In the genomic region with DNA sequence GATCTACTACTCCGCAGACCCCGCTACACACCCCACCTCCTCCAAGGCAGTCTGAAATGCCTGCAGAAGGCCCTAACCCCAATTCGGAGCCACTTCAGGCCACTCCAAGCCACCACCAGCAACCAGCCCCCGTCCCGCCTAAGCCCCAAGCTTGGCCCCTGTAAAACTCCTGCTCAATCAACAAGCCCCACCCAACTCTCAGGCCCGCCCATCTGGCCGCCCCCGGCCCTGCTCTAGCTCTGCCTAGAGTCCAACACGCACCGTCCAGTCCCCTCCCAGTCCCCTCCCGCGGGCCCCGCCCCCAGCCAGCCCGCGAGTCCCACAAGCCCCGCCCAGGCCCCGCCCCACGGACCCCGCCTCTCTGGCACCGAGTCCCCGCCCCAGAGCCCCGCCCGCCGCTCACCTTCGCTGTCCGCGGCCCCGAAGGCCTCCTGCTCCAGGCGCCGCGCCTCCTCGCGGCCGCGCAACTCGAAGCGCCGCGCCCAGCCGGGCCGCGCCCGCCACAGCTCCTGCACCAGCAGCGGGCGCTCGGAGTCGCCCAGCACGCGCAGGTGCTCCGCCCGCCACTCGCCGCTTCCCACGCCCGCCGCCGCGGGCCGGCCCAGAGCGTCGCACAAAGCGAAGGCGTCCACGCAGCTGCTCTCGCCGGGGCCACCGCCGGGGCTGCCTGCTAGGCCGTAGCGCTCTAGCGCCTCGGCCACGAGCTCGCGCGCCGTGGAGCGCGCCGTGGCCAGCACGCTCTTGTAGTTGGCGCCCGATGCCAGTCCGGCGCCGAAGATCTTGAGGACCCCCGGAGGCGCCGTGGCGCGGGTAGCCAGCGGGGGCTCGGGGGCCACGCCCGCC, we compare ENCODE assay signal across 1 cellular context.
TF ChIP-seq lines count a peak whose summit lies in the region.

No MANE protein-coding gene starts in this region.

TF ChIP-seq in HepG2, 621 proteins besides CTCF, POLR2A, EP300 and RAD21 (continued from another document):
- TF ChIP-seq TBX2 (CRISPR knock-in tag; IDR thresholded peaks at IDR 0.05; ENCODE audit: borderline replicate concordance) (no peak), TAF15 (IDR thresholded peaks at IDR 0.05; ENCODE audit: low read depth, low read length, poor library complexity, severe bottlenecking) (no peak), ZNF256 (CRISPR knock-in tag; conservative IDR thresholded peaks at IDR 0.05) (no peak), ZNF24 (IDR thresholded peaks at IDR 0.05) (no peak), ZNF382 (CRISPR knock-in tag; IDR thresholded peaks at IDR 0.05; ENCODE audit: borderline replicate concordance) (no peak), ZNF354B (CRISPR knock-in tag; IDR thresholded peaks at IDR 0.05) (no peak), CHCHD3 (CRISPR knock-in tag; IDR thresholded peaks at IDR 0.05) (peak; percentile 90; the same call in 1 of the 2 replicates), ZNF101 (CRISPR knock-in tag; IDR thresholded peaks at IDR 0.05; ENCODE audit: borderline replicate concordance, low read depth) (0 out of 2 replicates have a peak, but pooled peaks have one; percentile 52), CBX2 (IDR thresholded peaks at IDR 0.05; ENCODE audit: low read depth, low read length) (no peak), CBX2 (CRISPR knock-in tag; IDR thresholded peaks at IDR 0.05; ENCODE audit: low read depth) (no peak), ZNF629 (CRISPR knock-in tag; conservative IDR thresholded peaks at IDR 0.05) (no peak), HCFC1 (IDR thresholded peaks at IDR 0.05; ENCODE audit: low read depth, low read length) (no peak), MAFG (CRISPR knock-in tag; IDR thresholded peaks at IDR 0.05) (no peak), ZBTB3 (CRISPR knock-in tag; IDR thresholded peaks at IDR 0.05; ENCODE audit: borderline replicate concordance, low read depth) (no peak), SMAD9 (CRISPR knock-in tag; IDR thresholded peaks at IDR 0.05) (no peak), SP5 (CRISPR knock-in tag; IDR thresholded peaks at IDR 0.05; ENCODE audit: borderline replicate concordance, low read depth) (peak; percentile 6; the same call in 1 of the 2 replicates), ZNF570 (CRISPR knock-in tag; IDR thresholded peaks at IDR 0.05; ENCODE audit: borderline replicate concordance) (peak; percentile 51; the same call in 1 of the 2 replicates), CEBPG (CRISPR knock-in tag; IDR thresholded peaks at IDR 0.05) (no peak), MEF2D (CRISPR knock-in tag; IDR thresholded peaks at IDR 0.05) (no peak; the same call in 1 of the 2 replicates), ZNF12 (CRISPR knock-in tag; IDR thresholded peaks at IDR 0.05) (no peak), ESRRA (CRISPR knock-in tag; IDR thresholded peaks at IDR 0.05; ENCODE audit: low read depth) (peak; percentile 57; the same call in 1 of the 2 replicates), LCORL (IDR thresholded peaks at IDR 0.05) (no peak), LCORL (CRISPR knock-in tag; IDR thresholded peaks at IDR 0.05) (peak; percentile 85), ZNF317 (CRISPR knock-in tag; IDR thresholded peaks at IDR 0.05) (no peak), SNAPC2 (CRISPR knock-in tag; IDR thresholded peaks at IDR 0.05) (no peak), MAF1 (CRISPR knock-in tag; IDR thresholded peaks at IDR 0.05; ENCODE audit: borderline replicate concordance) (no peak), SMC3 (IDR thresholded peaks at IDR 0.05; ENCODE audit: low read length) (peak; percentile 15; the same call in 1 of the 2 replicates), SSRP1 (CRISPR knock-in tag; IDR thresholded peaks at IDR 0.05) (no peak), ZNF720 (CRISPR knock-in tag; IDR thresholded peaks at IDR 0.05) (no peak), ZFP62 (CRISPR knock-in tag; IDR thresholded peaks at IDR 0.05) (no peak), ARNT2 (CRISPR knock-in tag; IDR thresholded peaks at IDR 0.05; ENCODE audit: low read depth) (peak; percentile 95), NCOR1 (IDR thresholded peaks at IDR 0.05; ENCODE audit: borderline replicate concordance, low read length) (no peak), NFYC (CRISPR knock-in tag; IDR thresholded peaks at IDR 0.05) (no peak), JARID2 (CRISPR knock-in tag; IDR thresholded peaks at IDR 0.05; ENCODE audit: insufficient replicate concordance) (no peak)
- TF ChIP-seq, protein P1, sequence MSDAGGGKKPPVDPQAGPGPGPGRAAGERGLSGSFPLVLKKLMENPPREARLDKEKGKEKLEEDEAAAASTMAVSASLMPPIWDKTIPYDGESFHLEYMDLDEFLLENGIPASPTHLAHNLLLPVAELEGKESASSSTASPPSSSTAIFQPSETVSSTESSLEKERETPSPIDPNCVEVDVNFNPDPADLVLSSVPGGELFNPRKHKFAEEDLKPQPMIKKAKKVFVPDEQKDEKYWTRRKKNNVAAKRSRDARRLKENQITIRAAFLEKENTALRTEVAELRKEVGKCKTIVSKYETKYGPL (CRISPR knock-in tag; IDR thresholded peaks at IDR 0.05) = no peak
- TF ChIP-seq, protein P2, sequence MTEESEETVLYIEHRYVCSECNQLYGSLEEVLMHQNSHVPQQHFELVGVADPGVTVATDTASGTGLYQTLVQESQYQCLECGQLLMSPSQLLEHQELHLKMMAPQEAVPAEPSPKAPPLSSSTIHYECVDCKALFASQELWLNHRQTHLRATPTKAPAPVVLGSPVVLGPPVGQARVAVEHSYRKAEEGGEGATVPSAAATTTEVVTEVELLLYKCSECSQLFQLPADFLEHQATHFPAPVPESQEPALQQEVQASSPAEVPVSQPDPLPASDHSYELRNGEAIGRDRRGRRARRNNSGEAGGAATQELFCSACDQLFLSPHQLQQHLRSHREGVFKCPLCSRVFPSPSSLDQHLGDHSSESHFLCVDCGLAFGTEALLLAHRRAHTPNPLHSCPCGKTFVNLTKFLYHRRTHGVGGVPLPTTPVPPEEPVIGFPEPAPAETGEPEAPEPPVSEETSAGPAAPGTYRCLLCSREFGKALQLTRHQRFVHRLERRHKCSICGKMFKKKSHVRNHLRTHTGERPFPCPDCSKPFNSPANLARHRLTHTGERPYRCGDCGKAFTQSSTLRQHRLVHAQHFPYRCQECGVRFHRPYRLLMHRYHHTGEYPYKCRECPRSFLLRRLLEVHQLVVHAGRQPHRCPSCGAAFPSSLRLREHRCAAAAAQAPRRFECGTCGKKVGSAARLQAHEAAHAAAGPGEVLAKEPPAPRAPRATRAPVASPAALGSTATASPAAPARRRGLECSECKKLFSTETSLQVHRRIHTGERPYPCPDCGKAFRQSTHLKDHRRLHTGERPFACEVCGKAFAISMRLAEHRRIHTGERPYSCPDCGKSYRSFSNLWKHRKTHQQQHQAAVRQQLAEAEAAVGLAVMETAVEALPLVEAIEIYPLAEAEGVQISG (CRISPR knock-in tag; IDR thresholded peaks at IDR 0.05) = peak; percentile 81
